In the genomic region with DNA sequence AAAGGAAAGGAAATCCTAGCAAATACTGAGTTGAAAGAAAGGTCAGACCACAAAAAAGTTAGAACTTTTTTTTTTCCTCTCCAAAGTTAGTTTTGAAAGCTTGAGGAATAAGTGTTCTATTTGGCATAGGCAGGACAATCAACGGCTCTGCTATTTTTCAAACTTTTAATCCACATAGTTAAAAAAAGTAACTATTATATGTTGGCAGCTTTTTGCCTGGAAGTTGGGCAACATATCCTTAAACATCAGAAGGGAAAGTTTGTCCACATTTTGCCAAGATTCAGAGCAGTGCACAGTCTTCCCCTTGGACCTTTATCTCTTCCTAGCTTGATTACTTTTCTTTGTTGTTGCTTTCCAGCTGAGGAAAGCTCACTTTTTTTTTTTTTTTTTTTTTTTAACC, we compare ENCODE assay signal across 20 cellular contexts.
"Had no signal": no experiment of that assay in that cellular context is flagged by ENCODE, and none has a peak within 500 bp of the region (broad histone marks: within the 10 kb centered on the region; RNA-seq: fewer than 3 reads in every experiment).

No MANE protein-coding gene starts in this region.

- ATAC-seq: activated CD8-positive, alpha-beta T cell treated with anti-CD3 and anti-CD28 coated beads, Interleukin-2, amount 10 ng/mL, durations not matched to agents 7 days and 5 days; SK-N-SH treated with all-trans-retinoic acid at 6 μM for 48 hours had no signal

- H3K4me1 Mint-ChIP-seq: activated CD4-positive, alpha-beta T cell treated with anti-CD3 and anti-CD28 coated beads, Interleukin-2, amount 10 ng/mL, durations not matched to agents 7 days and 5 days; naive B cell had no signal

- H3K36me3 ChIP-seq: ascending aorta, tibial nerve had no signal

- H3K27ac Mint-ChIP-seq: activated CD4-positive, alpha-beta T cell treated with anti-CD3 and anti-CD28 coated beads, Interleukin-2, amount 10 ng/mL, durations not matched to agents 7 days and 5 days; activated CD8-positive, alpha-beta T cell treated with anti-CD3 and anti-CD28 coated beads, Interleukin-2, amount 10 ng/mL, durations not matched to agents 7 days and 5 days; activated T-cell treated with anti-CD3 and anti-CD28 coated beads, Interleukin-2, amount 50 U/mL, for 24 hours; activated T-helper 2 cell treated with anti-CD3 and anti-CD28 coated beads, Interferon-gamma antibody, Interleukin-2, Interleukin-4, amounts not matched to agents 10 μg/mL and 5 μg/mL and 100 μg/mL, durations not matched to agents 14 hours and 24 hours and 36 hours; naive B cell had no signal

- H3K4me3 Mint-ChIP-seq: activated CD4-positive, alpha-beta T cell treated with anti-CD3 and anti-CD28 coated beads, Interleukin-2, amount 10 ng/mL, durations not matched to agents 7 days and 5 days; activated CD8-positive, alpha-beta T cell treated with anti-CD3 and anti-CD28 coated beads, Interleukin-2, amount 10 ng/mL, durations not matched to agents 7 days and 5 days; activated T-cell treated with anti-CD3 and anti-CD28 coated beads, Interleukin-2, amount 50 U/mL, for 24 hours; naive B cell had no signal

- H3K36me3 Mint-ChIP-seq: naive B cell had no signal

- H3K27ac ChIP-seq: coronary artery, hepatocyte, parathyroid adenoma, tibial nerve had no signal

- DNase-seq: activated CD4-positive, alpha-beta T cell treated with anti-CD3 and anti-CD28 coated beads, Interleukin-2, amount 10 ng/mL, durations not matched to agents 7 days and 5 days; activated CD4-positive, CD25-positive, alpha-beta regulatory T cell; activated CD8-positive, alpha-beta T cell treated with anti-CD3 and anti-CD28 coated beads, Interleukin-2, amount 10 ng/mL, durations not matched to agents 7 days and 5 days; activated naive CD4-positive, alpha-beta T cell treated with Interleukin-2 at 50 U/mL for 16 hours; activated T-cell treated with anti-CD3 and anti-CD28 coated beads, Interleukin-2, amount 50 U/mL, for 24 hours; erythroblast; naive B cell; stimulated activated CD4-positive, alpha-beta T cell treated with anti-CD3 and anti-CD28 coated beads, Interleukin-12 subunit alpha, Interleukin-12 subunit beta, amount 100 ng/mL, for 4 hours; stimulated activated CD4-positive, alpha-beta T cell treated with anti-CD3 and anti-CD28 coated beads, Interleukin-1b, Interleukin-23, amount 100 ng/mL, for 48 hours; stimulated activated CD8-positive, alpha-beta memory T cell treated with anti-CD3 and anti-CD28 coated beads, Interleukin-4, amount 100 ng/mL, for 48 hours; stimulated activated naive CD4-positive, alpha-beta T cell; T-helper 1 cell; T-helper 9 cell had no signal

- H3K4me3 ChIP-seq: ascending aorta, coronary artery, hepatocyte, tibial nerve had no signal

- H3K4me1 ChIP-seq: parathyroid adenoma, tibial nerve had no signal

- H3K27me3 ChIP-seq: ascending aorta, hepatocyte, tibial nerve had no signal
